In the genomic region with DNA sequence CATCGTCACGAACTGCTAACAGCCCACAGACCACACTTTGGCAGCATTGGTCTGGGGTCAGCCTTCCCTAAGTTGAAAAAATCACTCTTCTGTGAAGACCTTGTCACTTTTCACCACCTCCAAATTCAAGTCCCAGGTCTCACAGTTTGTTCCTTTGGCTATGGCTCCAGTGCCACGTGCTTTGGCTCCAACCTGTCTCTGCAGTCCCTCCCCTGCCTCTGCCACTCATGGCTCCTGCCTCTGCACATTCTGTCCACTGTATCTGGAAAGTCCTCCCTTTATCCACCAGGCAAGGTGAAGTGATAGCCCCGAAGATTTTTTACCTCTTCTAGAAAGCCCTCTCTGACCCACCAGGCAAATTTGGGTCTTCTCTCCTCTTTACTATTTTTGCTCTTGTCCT, we compare ENCODE assay signal across 22 cellular contexts. TPM values are rescaled to one million over a fixed set of nuclear protein-coding genes. Genes with fewer than 3 reads are reported as not detected.
"Had no signal": no experiment of that assay in that cellular context is flagged by ENCODE, and none has a peak within 500 bp of the region (broad histone marks: within the 10 kb centered on the region; RNA-seq: fewer than 3 reads in every experiment).

No MANE protein-coding gene starts in this region.

- H3K27ac ChIP-seq: epithelial cell of prostate, esophagus muscularis mucosa, gastroesophageal sphincter, hepatocyte, parathyroid adenoma, prostate gland, sigmoid colon, stomach, transverse colon had no signal

- H3K9me3 ChIP-seq: esophagus muscularis mucosa, gastroesophageal sphincter, prostate gland, sigmoid colon, stomach, thoracic aorta, transverse colon had no signal

- H3K4me3 Mint-ChIP-seq: dendritic cell treated with granulocyte-macrophage colony-stimulating factor and Interleukin-4, amounts not matched to agents 40 ng/mL and 50 ng/mL, for 4 days; effector memory CD8-positive, alpha-beta T cell; naive thymus-derived CD4-positive, alpha-beta T cell; nephron progenitor cell had no signal

- DNase-seq: effector memory CD8-positive, alpha-beta T cell; glutamatergic neuron; kidney; left colon; mammary epithelial cell; naive thymus-derived CD4-positive, alpha-beta T cell; nephron progenitor cell; retina; sigmoid colon; small intestine; stimulated activated CD4-positive, alpha-beta T cell treated with anti-CD3 and anti-CD28 coated beads, Interleukin-12 subunit alpha, Interleukin-12 subunit beta, amount 100 ng/mL, for 4 hours; stimulated activated naive CD4-positive, alpha-beta T cell; stomach; transverse colon had no signal

- H3K27ac Mint-ChIP-seq: dendritic cell treated with granulocyte-macrophage colony-stimulating factor and Interleukin-4, amounts not matched to agents 40 ng/mL and 50 ng/mL, for 4 days; effector memory CD8-positive, alpha-beta T cell; nephron progenitor cell had no signal

- H3K27me3 ChIP-seq: esophagus muscularis mucosa, gastroesophageal sphincter, hepatocyte, sigmoid colon, stomach, transverse colon had no signal

- H3K4me3 ChIP-seq: esophagus muscularis mucosa, gastroesophageal sphincter, hepatocyte, prostate gland, sigmoid colon, stomach, thoracic aorta, transverse colon had no signal

- H3K4me1 ChIP-seq: prostate gland had no signal

- H3K27me3 Mint-ChIP-seq: effector memory CD8-positive, alpha-beta T cell; naive thymus-derived CD4-positive, alpha-beta T cell had no signal

- ATAC-seq: effector memory CD8-positive, alpha-beta T cell; gastroesophageal sphincter; left colon; naive thymus-derived CD4-positive, alpha-beta T cell had no signal

- H3K9me3 Mint-ChIP-seq: dendritic cell treated with granulocyte-macrophage colony-stimulating factor and Interleukin-4, amounts not matched to agents 40 ng/mL and 50 ng/mL, for 4 days; effector memory CD8-positive, alpha-beta T cell; nephron progenitor cell had no signal

- H3K36me3 ChIP-seq: esophagus muscularis mucosa, gastroesophageal sphincter, prostate gland, sigmoid colon, stomach, thoracic aorta, transverse colon had no signal

- H3K9ac ChIP-seq: parathyroid adenoma had no signal

RNA-seq across cellular contexts. Expression of gene CKMT2, which starts 5.3 kb away (rescaled TPM):
- total RNA-seq: naive thymus-derived CD4-positive, alpha-beta T cell had no signal
